Comparison of ENCODE assay signal across 11 cellular contexts in genomic region chr7:24894670-24895221, GRCh38.
A peak's percentile ranks its signal among the peaks of the same experiment; 100 is the strongest.
DNase-seq lines count a peak whose midpoint lies in the region; ATAC-seq and TF ChIP-seq lines count a peak whose summit lies in the region.
"Had no signal": no experiment of that assay in that cellular context is flagged by ENCODE, and none has a peak within 500 bp of the region (broad histone marks: within the 10 kb centered on the region; RNA-seq: fewer than 3 reads in every experiment).

No MANE protein-coding gene starts in this region.

- H3K27me3 ChIP-seq in DOHH2 (ENCODE audit: control insufficient read depth, low read length): no peaks in the 10 kb centered on the region

- H3K4me3 Mint-ChIP-seq in effector memory CD8-positive, alpha-beta T cell: no peak overlapping the region
- no peak overlapping the region for H3K4me3 Mint-ChIP-seq in neural crest cell

- TF ChIP-seq POLR2A in NB4 (IDR thresholded peaks at IDR 0.05; ENCODE audit: extremely low read depth, insufficient read length): no peak

- H3K4me3 ChIP-seq in DOHH2 (ENCODE audit: low read length) (no peak overlapping the region), NB4 (ENCODE audit: low read depth, low read length) (no peak overlapping the region)

- H3K4me2 ChIP-seq in DOHH2 (ENCODE audit: low read length): no peak overlapping the region

- H3K36me3 Mint-ChIP-seq in effector memory CD8-positive, alpha-beta T cell (ENCODE audit: insufficient read depth): peaks cover 13% of the 10 kb centered on the region
- no peaks in the 10 kb centered on the region for H3K36me3 Mint-ChIP-seq in neural crest cell (ENCODE audit: low read depth)

- H3F3A ChIP-seq in DOHH2 (ENCODE audit: control insufficient read depth, insufficient read depth): peaks cover 9% of the 10 kb centered on the region

- H3K27ac Mint-ChIP-seq in effector memory CD8-positive, alpha-beta T cell: peak overlapping the region; percentile 21 to 33
- H3K27ac Mint-ChIP-seq in neural crest cell (ENCODE audit: unreplicated experiment): peak overlapping the region; percentile 11

- TF ChIP-seq CTCF in DOHH2 (IDR thresholded peaks at IDR 0.05; ENCODE audit: low read depth, low read length, poor library complexity, severe bottlenecking): peak; percentile 31
- peak; percentile 23 for TF ChIP-seq CTCF in NB4 (IDR thresholded peaks at IDR 0.05; ENCODE audit: low read depth, low read length)
- peak; percentile 28 for TF ChIP-seq CTCF in neural crest cell (conservative IDR thresholded peaks at IDR 0.05)

- H3K79me2 ChIP-seq in DOHH2 (ENCODE audit: control insufficient read depth, low read length): peaks cover 86% of the 10 kb centered on the region

- ATAC-seq in effector memory CD8-positive, alpha-beta T cell (replicated peaks): no peak
- ATAC-seq in HG03565 (IDR thresholded peaks at IDR 0.05; ENCODE audit: unreplicated experiment) (no peak), HG03442 (IDR thresholded peaks at IDR 0.05; ENCODE audit: unreplicated experiment) (no peak), HG03460 (IDR thresholded peaks at IDR 0.05; ENCODE audit: unreplicated experiment) (no peak)

- no peaks in the 10 kb centered on the region for H3K9me3 Mint-ChIP-seq in effector memory CD8-positive, alpha-beta T cell
- H3K9me3 Mint-ChIP-seq in neural crest cell: no peaks in the 10 kb centered on the region

- DNase-seq in NB4 (ENCODE audit: low read depth) (no peak), neural crest cell (ENCODE audit: low read depth, low spot score) (no peak)
- DNase-seq in effector memory CD8-positive, alpha-beta T cell: no peak
- no peak for DNase-seq in activated CD4-positive, alpha-beta T cell treated with anti-CD3 and anti-CD28 coated beads for 48 hours
- DNase-seq: NCI-H2081; stimulated activated CD4-positive, alpha-beta T cell treated with anti-CD3 and anti-CD28 coated beads, Interleukin-2, amount 100 ng/mL, for 48 hours had no signal

- no peaks in the 10 kb centered on the region for H3K27me3 Mint-ChIP-seq in effector memory CD8-positive, alpha-beta T cell
- H3K27me3 Mint-ChIP-seq in neural crest cell (ENCODE audit: low read depth): no peaks in the 10 kb centered on the region

- H3K9me2 ChIP-seq in DOHH2 (replicated peaks; ENCODE audit: control insufficient read depth, low read length): no peaks in the 10 kb centered on the region

- H3K36me3 ChIP-seq in DOHH2 (ENCODE audit: control insufficient read depth, low read length): peaks cover 35% of the 10 kb centered on the region

- no peak overlapping the region for H3K27ac ChIP-seq in DOHH2 (ENCODE audit: low read depth, low read length)
- H3K27ac ChIP-seq: epithelial cell of prostate had no signal

- peaks cover 75% of the 10 kb centered on the region for H3K4me1 ChIP-seq in DOHH2 (ENCODE audit: control insufficient read depth, low read length)

- H3K9me3 ChIP-seq in DOHH2 (ENCODE audit: control insufficient read depth, insufficient read depth, low read length): no peaks in the 10 kb centered on the region

- peaks cover 19% of the 10 kb centered on the region for H4K20me1 ChIP-seq in DOHH2 (ENCODE audit: control insufficient read depth, insufficient read depth, low read depth, low read length)

- H3K4me1 Mint-ChIP-seq in effector memory CD8-positive, alpha-beta T cell (ENCODE audit: low read depth in 2 of 2): peaks cover 32 to 46% of the 10 kb centered on the region in 2 donors
- H3K4me1 Mint-ChIP-seq in neural crest cell: no peaks in the 10 kb centered on the region
